Comparison of ENCODE assay signal across 2 cellular contexts in genomic region chr11:102410382-102410784, GRCh38.
A peak's percentile ranks its signal among the peaks of the same experiment; 100 is the strongest.
TF ChIP-seq lines count a peak whose summit lies in the region.

No MANE protein-coding gene starts in this region.

TF ChIP-seq in GM23338, 12 proteins besides CTCF, POLR2A, EP300 and RAD21 (continued from another document):
- TF ChIP-seq STAT1 (IDR thresholded peaks at IDR 0.05; ENCODE audit: unreplicated experiment), result no peak

TF ChIP-seq in K562, 482 proteins besides CTCF, POLR2A, EP300 and RAD21:
- TF ChIP-seq PKNOX1 (IDR thresholded peaks at IDR 0.05), result 0 out of 2 replicates have a peak, but pooled peaks have one; percentile 27
- no peak for TF ChIP-seq JUN (IDR thresholded peaks at IDR 0.05; ENCODE audit: borderline replicate concordance, low read depth, low read length)
- no peak for TF ChIP-seq JUN (CRISPR knock-in tag; IDR thresholded peaks at IDR 0.05; ENCODE audit: borderline replicate concordance)
